8 cellular contexts compared by ENCODE assay signal in genomic region chr16:68065716-68066305, GRCh38. TPM values are rescaled to one million over a fixed set of nuclear protein-coding genes. Genes with fewer than 3 reads are reported as not detected.
DNase-seq lines count a peak whose midpoint lies in the region; ATAC-seq lines count a peak whose summit lies in the region.
"Had no signal": no experiment of that assay in that cellular context is flagged by ENCODE, and none has a peak within 500 bp of the region (broad histone marks: within the 10 kb centered on the region; RNA-seq: fewer than 3 reads in every experiment).

No MANE protein-coding gene starts in this region.

- intact Hi-C loops in right cardiac atrium (cut with DNase I) = loop anchor here in 1 of 4 donors (2.0 kb wide), 1 partner anchor 73 kb away; no protein-coding TSS in a partner anchor

- no peak overlapping the region for H3K4me3 ChIP-seq in right cardiac atrium (ENCODE audit: low read length)
- H3K4me3 ChIP-seq in skeletal muscle tissue (ENCODE audit: low read length in 3 of 3) = no peak overlapping the region

- 53% methylated on average over 6 of the region's 6 CpGs for WGBS in right cardiac atrium

- ATAC-seq in right cardiac atrium (peak; percentile 50 to 59), HG02571 (IDR thresholded peaks at IDR 0.05; ENCODE audit: unreplicated experiment) (no peak)

- H3K27ac ChIP-seq in right cardiac atrium (ENCODE audit: low read length) = peak overlapping the region; percentile 78
- peak overlapping the region; percentile 85 for H3K27ac ChIP-seq in skeletal muscle tissue (ENCODE audit: low read depth, low read length)

- H3K27me3 ChIP-seq in right cardiac atrium (ENCODE audit: control insufficient read depth, insufficient read depth) (no peaks in the 10 kb centered on the region), skeletal muscle tissue (ENCODE audit: control insufficient read depth in 3 of 3, insufficient read depth in 3 of 3, low read length in 3 of 3) (no peaks in the 10 kb centered on the region)

- peaks cover 0 to 9% (median 5%) of the 10 kb centered on the region in 3 donors for H3K36me3 ChIP-seq in skeletal muscle tissue (ENCODE audit: control insufficient read depth in 3 of 3, insufficient read depth in 3 of 3, low read length in 3 of 3)

- H3K9me3 ChIP-seq in right cardiac atrium (ENCODE audit: control insufficient read depth, low read length) (no peaks in the 10 kb centered on the region), skeletal muscle tissue (ENCODE audit: control insufficient read depth in 3 of 3, low read length in 3 of 3) (no peaks in the 10 kb centered on the region)

- H3K4me1 ChIP-seq in right cardiac atrium (ENCODE audit: control insufficient read depth, insufficient read depth, low read length) (peaks cover 11% of the 10 kb centered on the region), skeletal muscle tissue (ENCODE audit: control insufficient read depth in 3 of 3, insufficient read depth in 3 of 3, low read length in 3 of 3) (peaks cover 45 to 57% (median 56%) of the 10 kb centered on the region in 3 donors)

- DNase-seq in HCEC 1CT = peak; percentile 65
- DNase-seq in amniotic stem cell (lab: John Stamatoyannopoulos, UW) = peak; percentile 41
- DNase-seq in right cardiac atrium = no peak
- DNase-seq in activated effector memory CD4-positive, alpha-beta T cell treated with Interleukin-2 at 50 U/mL for 16 hours = no peak
- no peak for DNase-seq in NCI-H510A (lab: John Stamatoyannopoulos, UW)
- DNase-seq: NCI-H1417 had no signal

- peak overlapping the region in 2 of 3 donors; percentile 0 to 26 for H3K9ac ChIP-seq in skeletal muscle tissue (ENCODE audit: low read depth in 1 of 3, low read length in 3 of 3)

RNA-seq across cellular contexts. Expression of gene NFATC3, which starts 19.4 kb away (rescaled TPM):
- total RNA-seq in right cardiac atrium (10 to 100 TPM; 28.7 to 34.7 (median 33.6) TPM), skeletal muscle tissue (29.2 TPM)
- polyA plus RNA-seq in right cardiac atrium = 8.1 TPM

RNA-seq across cellular contexts. Expression of gene DUS2, which starts 42.7 kb away (rescaled TPM):
- total RNA-seq in right cardiac atrium (1 to 10 TPM; 5.1 to 9.5 (median 6.8) TPM), skeletal muscle tissue (15.1 TPM)
- 4.3 TPM for polyA plus RNA-seq in right cardiac atrium

RNA-seq across cellular contexts. Expression of gene DDX28, which starts 42.8 kb away (rescaled TPM):
- 1 to 10 TPM; 6.7 to 7.8 (median 7.4) TPM for total RNA-seq in right cardiac atrium
- 8.4 TPM for polyA plus RNA-seq in right cardiac atrium
- total RNA-seq in skeletal muscle tissue = 14.1 TPM

RNA-seq across cellular contexts. Expression of gene DPEP2NB, which starts 50.1 kb away (rescaled TPM):
- total RNA-seq in right cardiac atrium (not detected), skeletal muscle tissue (not detected)
- not detected for polyA plus RNA-seq in right cardiac atrium

Comparison
In these comparisons a context has a peak if more than half of its experiments do, and no peak if none do; other contexts are left out.
1. DNase-seq: peak in HCEC 1CT (single experiment) and amniotic stem cell (single experiment); none in right cardiac atrium (0 of 3), activated effector memory CD4-positive, alpha-beta T cell treated with Interleukin-2 at 50 U/mL for 16 hours (single experiment) and NCI-H510A (single experiment).